ENCODE assay signal across 13 cellular contexts in genomic region chr9:93114169-93114983, GRCh38. TPM values are rescaled to one million over a fixed set of nuclear protein-coding genes. Genes with fewer than 3 reads are reported as not detected.
A peak's percentile ranks its signal among the peaks of the same experiment; 100 is the strongest.
DNase-seq lines count a peak whose midpoint lies in the region; ATAC-seq, FAIRE-seq and TF ChIP-seq lines count a peak whose summit lies in the region.
"Had no signal": no experiment of that assay in that cellular context is flagged by ENCODE, and none has a peak within 500 bp of the region (broad histone marks: within the 10 kb centered on the region; RNA-seq: fewer than 3 reads in every experiment).

No MANE protein-coding gene starts in this region.

- no peak overlapping the region for H3K4me3 Mint-ChIP-seq in central memory CD8-positive, alpha-beta T cell
- H3K4me3 Mint-ChIP-seq: IgD-negative memory B cell had no signal

- peaks cover 3 to 9% of the 10 kb centered on the region in 2 experiments; a peak in 1 of 4 replicates for H3K79me1 ChIP-seq in IMR-90 (ENCODE audit: low read depth in 1 of 2, low read length in 2 of 2)

- H3K9me3 ChIP-seq in BLaER1, result no peaks in the 10 kb centered on the region
- H3K9me3 ChIP-seq in IMR-90 (ENCODE audit: control insufficient read depth, insufficient read depth, low read length), result no peaks in the 10 kb centered on the region
- H3K9me3 ChIP-seq in mucosa of descending colon, result no peaks in the 10 kb centered on the region
- no peaks in the 10 kb centered on the region for H3K9me3 ChIP-seq in colonic mucosa
- H3K9me3 ChIP-seq: prostate gland had no signal

- H3K9ac ChIP-seq in BLaER1, result peak overlapping the region; percentile 54; the same call in 1 of the 2 replicates
- H3K9ac ChIP-seq in IMR-90 (ENCODE audit: low read depth, low read length), result no peak overlapping the region
- H3K9ac ChIP-seq in colonic mucosa (ENCODE audit: low read depth in 2 of 2, low read length in 2 of 2), result no peak overlapping the region

- no peak overlapping the region for H4K91ac ChIP-seq in IMR-90 (ENCODE audit: insufficient read depth, low read depth, low read length)

- CTCF ChIA-PET in IMR-90 (lab: Yijun Ruan, JAX), result no interaction called here

- no peak for TF ChIP-seq RAD21 in IMR-90 (IDR thresholded peaks at IDR 0.05; ENCODE audit: low read length)

- no peak overlapping the region for H2BK15ac ChIP-seq in IMR-90 (ENCODE audit: low read depth, low read length)

- no peak overlapping the region for H2BK20ac ChIP-seq in IMR-90 (ENCODE audit: low read depth, low read length)

- no peak overlapping the region for H4K8ac ChIP-seq in IMR-90 (ENCODE audit: low read depth in 2 of 2, low read length in 2 of 2)

- H4K5ac ChIP-seq in IMR-90 (ENCODE audit: low read depth, low read length), result no peak overlapping the region

- ATAC-seq in IMR-90 (ENCODE audit: low read depth) (no peak), mucosa of descending colon (no peak), HG03196 (IDR thresholded peaks at IDR 0.05; ENCODE audit: unreplicated experiment) (no peak)
- no peak for ATAC-seq in central memory CD8-positive, alpha-beta T cell (replicated peaks; ENCODE audit: extremely low read depth, poor library complexity, severe bottlenecking)

- dilution Hi-C loops in IMR-90 (cut with HindIII; ENCODE audit: low sequenced_read_pairs, unreplicated experiment), result no loop called here

- BruUV-seq in IMR-90 (replicated peaks; lab: Mats Ljungman, UMichigan), result no TSS peak

- DNase-seq in IMR-90 (no peak), mucosa of descending colon (peak in 2 of 3 donors; percentile 26 to 60), germinal center (ENCODE audit: low spot score) (no peak), H54 (ENCODE audit: insufficient read length, low spot score) (no peak), colonic mucosa (no peak)
- DNase-seq in central memory CD8-positive, alpha-beta T cell (ENCODE audit: low spot score in 2 of 2), result no peak
- DNase-seq: NCI-H510A treated with DMSO at 0.1 percent for 48 hours had no signal

- H2AK5ac ChIP-seq in IMR-90 (ENCODE audit: low read depth, low read length), result no peak overlapping the region

- H3K4me2 ChIP-seq in BLaER1 (peak overlapping the region; percentile 92), IMR-90 (ENCODE audit: low read depth, low read length) (no peak overlapping the region)

- no peak overlapping the region for H2AFZ ChIP-seq in IMR-90 (replicated peaks; ENCODE audit: low read length, poor library complexity)

- no peak overlapping the region for H3K23ac ChIP-seq in IMR-90 (ENCODE audit: low read depth, low read length)

- peaks cover 12% of the 10 kb centered on the region for H3K4me1 Mint-ChIP-seq in central memory CD8-positive, alpha-beta T cell

- H4K20me1 ChIP-seq in BLaER1 (peaks cover 17% of the 10 kb centered on the region), IMR-90 (ENCODE audit: insufficient read depth, low read length) (peaks cover 2% of the 10 kb centered on the region)

- no peak overlapping the region for H2BK5ac ChIP-seq in IMR-90 (ENCODE audit: low read depth, low read length, poor library complexity, severe bottlenecking)

- H2BK120ac ChIP-seq in IMR-90 (ENCODE audit: low read depth, low read length), result no peak overlapping the region

- no peak overlapping the region; the same call in 1 of the 2 replicates for H3K4ac ChIP-seq in IMR-90 (ENCODE audit: low read depth, low read length)

- H3K27ac ChIP-seq in BLaER1, result peak overlapping the region; percentile 79
- no peak overlapping the region for H3K27ac ChIP-seq in IMR-90 (ENCODE audit: insufficient read depth, low read length)
- H3K27ac ChIP-seq in colonic mucosa, result no peak overlapping the region
- H3K27ac ChIP-seq: prostate gland had no signal

- TF ChIP-seq CTCF in IMR-90 (conservative IDR thresholded peaks at IDR 0.05; ENCODE audit: low read depth, low read length) (no peak), mucosa of descending colon (IDR thresholded peaks at IDR 0.05) (no peak), colonic mucosa (IDR thresholded peaks at IDR 0.05) (no peak)

- peak overlapping the region; percentile 42 for H2AK9ac ChIP-seq in IMR-90 (replicated peaks; ENCODE audit: low read depth, low read length, poor library complexity)

- H3K14ac ChIP-seq in IMR-90 (replicated peaks; ENCODE audit: low read depth, low read length), result no peak overlapping the region

- H3K4me1 ChIP-seq in BLaER1 (peaks cover 75% of the 10 kb centered on the region), IMR-90 (ENCODE audit: control insufficient read depth, insufficient read depth, low read length) (peaks cover 6% of the 10 kb centered on the region), mucosa of descending colon (ENCODE audit: low read depth) (no peaks in the 10 kb centered on the region), colonic mucosa (no peaks in the 10 kb centered on the region)
- H3K4me1 ChIP-seq: prostate gland had no signal

- H3K36me3 Mint-ChIP-seq in central memory CD8-positive, alpha-beta T cell (ENCODE audit: insufficient read depth), result peaks cover 16% of the 10 kb centered on the region

- no peak overlapping the region for H3K4me3 ChIP-seq in BLaER1
- H3K4me3 ChIP-seq in IMR-90 (ENCODE audit: insufficient read depth, low read depth, low read length), result no peak overlapping the region
- H3K4me3 ChIP-seq in mucosa of descending colon, result no peak overlapping the region
- H3K4me3 ChIP-seq in colonic mucosa, result no peak overlapping the region
- H3K4me3 ChIP-seq: prostate gland had no signal

- no peaks in the 10 kb centered on the region for H3K27me3 ChIP-seq in BLaER1
- no peaks in the 10 kb centered on the region for H3K27me3 ChIP-seq in IMR-90 (ENCODE audit: control insufficient read depth, insufficient read depth, low read length)
- no peaks in the 10 kb centered on the region for H3K27me3 ChIP-seq in colonic mucosa

- peak overlapping the region; percentile 27 for H3K27ac Mint-ChIP-seq in central memory CD8-positive, alpha-beta T cell (ENCODE audit: low read depth)
- H3K27ac Mint-ChIP-seq: IgD-negative memory B cell had no signal

- H3K27me3 Mint-ChIP-seq in central memory CD8-positive, alpha-beta T cell, result no peaks in the 10 kb centered on the region
- H3K27me3 Mint-ChIP-seq: IgD-negative memory B cell had no signal

- no peak overlapping the region for H3K18ac ChIP-seq in IMR-90 (ENCODE audit: low read depth, low read length)

- H3K56ac ChIP-seq in IMR-90 (ENCODE audit: extremely low read depth, insufficient read depth, low read length), result no peak overlapping the region

- 100% methylated on average over 7 of the region's 17 CpGs; no CpG with 5 or more reads in 1 of the 2 experiments for WGBS in IMR-90 (ENCODE audit: extremely low coverage in 2 of 2, insufficient read length in 1 of 2), 2 experiments

- POLR2A ChIA-PET in IMR-90 (lab: Charles Lee; ENCODE audit: unreplicated experiment), result no interaction called here

- FAIRE-seq in H54 (lab: Jason Lieb, UNC), result no peak
- FAIRE-seq: keratinocyte, urothelium cell line had no signal

- H3K9me1 ChIP-seq in IMR-90 (ENCODE audit: insufficient read depth, low read length), result peaks cover 10% of the 10 kb centered on the region

- in situ Hi-C loops in IMR-90 (cut with MboI; ENCODE audit: low sequenced_read_pairs), result loop anchor here (10.0 to 25.0 kb wide), 2 partner anchors 340 to 448 kb away; partner anchors contain the start of genes FAM120A and FAM120AOS

- H3K36me3 ChIP-seq in BLaER1, result peaks cover 21% of the 10 kb centered on the region
- H3K36me3 ChIP-seq in IMR-90 (ENCODE audit: control insufficient read depth, insufficient read depth, low read length), result peaks cover 16% of the 10 kb centered on the region
- no peaks in the 10 kb centered on the region for H3K36me3 ChIP-seq in mucosa of descending colon (ENCODE audit: low read depth)
- no peaks in the 10 kb centered on the region for H3K36me3 ChIP-seq in colonic mucosa
- H3K36me3 ChIP-seq: prostate gland had no signal

- H3K9me3 Mint-ChIP-seq in central memory CD8-positive, alpha-beta T cell, result no peaks in the 10 kb centered on the region
- H3K9me3 Mint-ChIP-seq: IgD-negative memory B cell had no signal

- TF ChIP-seq POLR2A in IMR-90 (IDR thresholded peaks at IDR 0.05; ENCODE audit: low read depth, low read length) (no peak), H54 (IDR thresholded peaks at IDR 0.05; ENCODE audit: low read depth, low read length) (no peak)

- intact Hi-C loops in IMR-90 (cut with micrococcal nuclease), result no loop called here
- intact Hi-C loops in mucosa of descending colon (cut with DNase I, micrococcal nuclease), result no loop called here
- intact Hi-C loops in colonic mucosa (cut with DNase I), result no loop called here

TF ChIP-seq in IMR-90, 13 proteins besides CTCF, POLR2A, EP300 and RAD21 (continues in another document):
- TF ChIP-seq NFE2L2 (IDR thresholded peaks at IDR 0.05; ENCODE audit: low read depth, low read length) (no peak), BHLHE40 (IDR thresholded peaks at IDR 0.05; ENCODE audit: low read depth, low read length) (no peak), MXI1 (IDR thresholded peaks at IDR 0.05; ENCODE audit: borderline replicate concordance, low read depth, low read length) (no peak), USF2 (IDR thresholded peaks at IDR 0.05; ENCODE audit: low read depth, low read length) (no peak), SMC3 (IDR thresholded peaks at IDR 0.05; ENCODE audit: low read depth, low read length) (no peak), MAFK (IDR thresholded peaks at IDR 0.05; ENCODE audit: low read depth, low read length) (no peak)

RNA-seq across cellular contexts. Expression of gene CARD19, which starts 18.4 kb away (rescaled TPM):
- total RNA-seq in IMR-90 (2012; rRNA removed) (17.4 and 23.3 TPM in 2 replicates), mucosa of descending colon (10 to 100 TPM; 39.1 to 47.8 (median 44.2) TPM), colonic mucosa (10 to 100 TPM; 48.6 to 56.3 TPM)
- 111 and 126 TPM in 2 replicates for polyA plus RNA-seq in IMR-90 (2012; rRNA removed)
- 120 and 139 TPM in 2 replicates for polyA plus RNA-seq in IMR-90 (2012; cell fraction: cytosol; rRNA removed)
- 103 and 209 TPM in 2 replicates for polyA plus RNA-seq in IMR-90 (2012; cell fraction: nucleus; rRNA removed; ENCODE audit: low replicate concordance)

RNA-seq across cellular contexts. Expression of gene NINJ1, which starts 19.7 kb away (rescaled TPM):
- total RNA-seq in IMR-90 (2012; rRNA removed), result 21.9 and 24.7 TPM in 2 replicates
- polyA plus RNA-seq in IMR-90 (2012; rRNA removed), result 38.1 and 38.8 TPM in 2 replicates
- polyA plus RNA-seq in IMR-90 (2012; cell fraction: cytosol; rRNA removed), result 16.1 and 60.5 TPM in 2 replicates
- 21.8 and 35.9 TPM in 2 replicates for polyA plus RNA-seq in IMR-90 (2012; cell fraction: nucleus; rRNA removed; ENCODE audit: low replicate concordance)
- total RNA-seq in mucosa of descending colon, result 10 to 100 TPM; 19.5 to 68.9 (median 23.2) TPM
- 10 to 100 TPM; 24.5 to 29.4 TPM for total RNA-seq in colonic mucosa

RNA-seq across cellular contexts. Expression of gene SUSD3, which starts 55.9 kb away (rescaled TPM):
- total RNA-seq in IMR-90 (2012; rRNA removed) (0.28 and 0.54 TPM in 2 replicates), mucosa of descending colon (1 to 10 TPM; 1.2 to 2.5 (median 1.8) TPM), colonic mucosa (1 to 10 TPM; 1.6 to 2.2 TPM)
- 1.0 and 1.5 TPM in 2 replicates for polyA plus RNA-seq in IMR-90 (2012; rRNA removed)
- polyA plus RNA-seq in IMR-90 (2012; cell fraction: cytosol; rRNA removed), result 0.25 and 2.3 TPM in 2 replicates
- polyA plus RNA-seq in IMR-90 (2012; cell fraction: nucleus; rRNA removed; ENCODE audit: low replicate concordance), result 1.2 TPM in 2 replicates

Comparison
In these comparisons a context has a peak if more than half of its experiments do, and no peak if none do; other contexts are left out.
1. DNase-seq: peak in mucosa of descending colon (2 of 3); none in IMR-90 (single experiment), central memory CD8-positive, alpha-beta T cell (0 of 2), germinal center (single experiment), H54 (single experiment) and colonic mucosa (single experiment).